ENCODE assay signal across 14 cellular contexts in the genomic region with DNA sequence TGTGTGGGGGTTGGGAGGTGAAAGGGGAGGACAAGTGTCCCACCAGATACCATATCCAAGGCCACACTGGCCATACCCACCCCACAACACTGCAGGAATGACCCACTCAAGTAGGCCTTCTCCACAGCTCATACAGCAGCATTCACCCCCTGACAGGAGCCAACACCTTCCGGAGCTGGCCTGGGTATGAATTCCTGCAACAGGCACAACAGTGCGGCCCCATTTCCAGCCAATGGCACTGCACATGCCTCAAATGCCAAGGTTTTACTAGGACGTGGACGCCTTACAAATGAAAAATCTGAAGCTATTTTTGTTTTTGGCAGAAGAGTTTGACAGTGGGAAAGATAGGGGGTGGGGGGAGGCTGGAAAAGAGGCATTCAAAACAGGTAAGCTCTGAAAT. TPM values are rescaled to one million over a fixed set of nuclear protein-coding genes. Genes with fewer than 3 reads are reported as not detected.
"Had no signal": no experiment of that assay in that cellular context is flagged by ENCODE, and none has a peak within 500 bp of the region (broad histone marks: within the 10 kb centered on the region; RNA-seq: fewer than 3 reads in every experiment).

No MANE protein-coding gene starts in this region.

- H3K4me3 ChIP-seq: left lung, suprapubic skin had no signal

- DNase-seq: activated CD4-positive, alpha-beta memory T cell treated with anti-CD3 and anti-CD28 coated beads, Interleukin-2, amount 10 ng/mL, durations not matched to agents 7 days and 5 days; activated CD8-positive, alpha-beta memory T cell treated with anti-CD3 and anti-CD28 coated beads, Interleukin-2, amount 50 U/mL, for 4 hours; central memory CD4-positive, alpha-beta T cell; left lung; stimulated activated CD4-positive, alpha-beta T cell treated with anti-CD3 and anti-CD28 coated beads, Interleukin-4, amount 100 ng/mL, for 1 hour; stimulated activated CD8-positive, alpha-beta memory T cell treated with anti-CD3 and anti-CD28 coated beads, Interleukin-4, amount 100 ng/mL, for 48 hours; stimulated activated naive CD8-positive, alpha-beta T cell treated with anti-CD3 and anti-CD28 coated beads, Interleukin-15, Interleukin-2, amounts not matched to agents 100 U/mL and 50 U/mL, for 24 hours; T1000 had no signal

- H3K27ac ChIP-seq: left lung, neutrophil, suprapubic skin had no signal

- H3K9me3 Mint-ChIP-seq: activated CD4-positive, alpha-beta memory T cell treated with anti-CD3 and anti-CD28 coated beads, Interleukin-2, amount 10 ng/mL, durations not matched to agents 7 days and 5 days; dendritic cell treated with granulocyte-macrophage colony-stimulating factor and Interleukin-4, amounts not matched to agents 40 ng/mL and 50 ng/mL, for 4 days; mesothelial cell of epicardium had no signal

- H3K9me3 ChIP-seq: left lung, neutrophil, suprapubic skin had no signal

- H3K27ac Mint-ChIP-seq: activated CD4-positive, alpha-beta memory T cell treated with anti-CD3 and anti-CD28 coated beads, Interleukin-2, amount 10 ng/mL, durations not matched to agents 7 days and 5 days; dendritic cell treated with granulocyte-macrophage colony-stimulating factor and Interleukin-4, amounts not matched to agents 40 ng/mL and 50 ng/mL, for 4 days; mesothelial cell of epicardium had no signal

- H3K4me3 Mint-ChIP-seq: activated CD4-positive, alpha-beta memory T cell treated with anti-CD3 and anti-CD28 coated beads, Interleukin-2, amount 10 ng/mL, durations not matched to agents 7 days and 5 days; dendritic cell treated with granulocyte-macrophage colony-stimulating factor and Interleukin-4, amounts not matched to agents 40 ng/mL and 50 ng/mL, for 4 days had no signal

- ATAC-seq: esophagus mucosa; left lung; sciatic nerve; stimulated activated naive CD8-positive, alpha-beta T cell treated with anti-CD3 and anti-CD28 coated beads, Interleukin-15, Interleukin-2, amounts not matched to agents 100 U/mL and 50 U/mL, for 24 hours had no signal

- H3K36me3 ChIP-seq: left lung, neutrophil, suprapubic skin had no signal

- H3K36me3 Mint-ChIP-seq: mesothelial cell of epicardium had no signal

RNA-seq across cellular contexts. Expression of gene KCND3, which starts 2.0 kb away (rescaled TPM):
- total RNA-seq: activated CD4-positive, alpha-beta memory T cell treated with anti-CD3 and anti-CD28 coated beads, Interleukin-2, amount 10 ng/mL, durations not matched to agents 7 days and 5 days had no signal
